ENCODE assay signal across 1 cellular context in genomic region chr1:182029379-182030331, GRCh38.
TF ChIP-seq lines count a peak whose summit lies in the region.

No MANE protein-coding gene starts in this region.

TF ChIP-seq in HepG2, 621 proteins besides CTCF, POLR2A, EP300 and RAD21 (continued from another document and continues in another):
- TF ChIP-seq ZNF512B (CRISPR knock-in tag; IDR thresholded peaks at IDR 0.05; ENCODE audit: borderline replicate concordance) (no peak), ZNF142 (CRISPR knock-in tag; IDR thresholded peaks at IDR 0.05) (peak; percentile 99), CREBL2 (CRISPR knock-in tag; IDR thresholded peaks at IDR 0.05; ENCODE audit: borderline replicate concordance) (no peak), NR0B2 (CRISPR knock-in tag; IDR thresholded peaks at IDR 0.05) (0 out of 2 replicates have a peak, but pooled peaks have one; percentile 29), TAF1 (CRISPR knock-in tag; IDR thresholded peaks at IDR 0.05) (peak; percentile 54), FOXO1 (CRISPR knock-in tag; IDR thresholded peaks at IDR 0.05) (no peak), ZKSCAN5 (CRISPR knock-in tag; IDR thresholded peaks at IDR 0.05) (no peak), ETS1 (CRISPR knock-in tag; IDR thresholded peaks at IDR 0.05) (no peak), E2F2 (CRISPR knock-in tag; IDR thresholded peaks at IDR 0.05; ENCODE audit: borderline replicate concordance) (no peak), ZNF296 (CRISPR knock-in tag; conservative IDR thresholded peaks at IDR 0.05) (no peak), ZNF431 (CRISPR knock-in tag; IDR thresholded peaks at IDR 0.05; ENCODE audit: borderline replicate concordance, low read depth) (no peak), BHLHE40 (IDR thresholded peaks at IDR 0.05; ENCODE audit: low read length) (no peak), JUND (CRISPR knock-in tag; IDR thresholded peaks at IDR 0.05) (no peak), AGO1 (IDR thresholded peaks at IDR 0.05; ENCODE audit: low read depth, low read length, poor library complexity, severe bottlenecking) (no peak), ZNF503 (CRISPR knock-in tag; IDR thresholded peaks at IDR 0.05) (no peak), MLLT10 (CRISPR knock-in tag; IDR thresholded peaks at IDR 0.05) (no peak), ZSCAN22 (CRISPR knock-in tag; IDR thresholded peaks at IDR 0.05) (no peak), ZKSCAN8 (CRISPR knock-in tag; IDR thresholded peaks at IDR 0.05; ENCODE audit: borderline replicate concordance) (no peak), FOXK2 (IDR thresholded peaks at IDR 0.05) (no peak), SRF (IDR thresholded peaks at IDR 0.05; ENCODE audit: low read depth, low read length) (no peak), TCF7L2 (IDR thresholded peaks at IDR 0.05; ENCODE audit: low read depth, low read length) (no peak), PLRG1 (conservative IDR thresholded peaks at IDR 0.05) (no peak), ZNF670 (CRISPR knock-in tag; IDR thresholded peaks at IDR 0.05; ENCODE audit: borderline replicate concordance) (no peak; the same call in 1 of the 2 replicates), ZBTB21 (CRISPR knock-in tag; IDR thresholded peaks at IDR 0.05) (no peak), KLF6 (CRISPR knock-in tag; IDR thresholded peaks at IDR 0.05) (no peak), CREB1 (IDR thresholded peaks at IDR 0.05) (no peak), CREB1 (CRISPR knock-in tag; IDR thresholded peaks at IDR 0.05) (no peak), ZNF746 (CRISPR knock-in tag; IDR thresholded peaks at IDR 0.05) (no peak), ZFP90 (CRISPR knock-in tag; IDR thresholded peaks at IDR 0.05; ENCODE audit: borderline replicate concordance) (0 out of 2 replicates have a peak, but pooled peaks have one; percentile 28), ETV5 (CRISPR knock-in tag; IDR thresholded peaks at IDR 0.05; ENCODE audit: borderline replicate concordance) (no peak; the same call in 1 of the 2 replicates), MED13 (CRISPR knock-in tag; IDR thresholded peaks at IDR 0.05) (no peak), REL (CRISPR knock-in tag; conservative IDR thresholded peaks at IDR 0.05) (no peak), TAF15 (IDR thresholded peaks at IDR 0.05; ENCODE audit: low read depth, low read length, poor library complexity, severe bottlenecking) (no peak), ZNF574 (CRISPR knock-in tag; IDR thresholded peaks at IDR 0.05) (peak; percentile 64), ZNF251 (CRISPR knock-in tag; IDR thresholded peaks at IDR 0.05) (no peak), EED (CRISPR knock-in tag; IDR thresholded peaks at IDR 0.05) (no peak), ZNF598 (CRISPR knock-in tag; IDR thresholded peaks at IDR 0.05; ENCODE audit: borderline replicate concordance) (no peak), ZSCAN12 (CRISPR knock-in tag; IDR thresholded peaks at IDR 0.05) (no peak), NPAS2 (CRISPR knock-in tag; IDR thresholded peaks at IDR 0.05; ENCODE audit: borderline replicate concordance) (no peak), AFF4 (CRISPR knock-in tag; IDR thresholded peaks at IDR 0.05) (no peak), ZNF567 (CRISPR knock-in tag; IDR thresholded peaks at IDR 0.05; ENCODE audit: borderline replicate concordance) (no peak), MTF1 (CRISPR knock-in tag; IDR thresholded peaks at IDR 0.05) (no peak), ZNF543 (CRISPR knock-in tag; IDR thresholded peaks at IDR 0.05) (no peak), SP5 (CRISPR knock-in tag; IDR thresholded peaks at IDR 0.05; ENCODE audit: borderline replicate concordance, low read depth) (no peak; the same call in 1 of the 2 replicates), CENPT (CRISPR knock-in tag; IDR thresholded peaks at IDR 0.05; ENCODE audit: low read depth) (no peak), SP140L (CRISPR knock-in tag; IDR thresholded peaks at IDR 0.05; ENCODE audit: borderline replicate concordance) (no peak), ZNF446 (CRISPR knock-in tag; IDR thresholded peaks at IDR 0.05) (no peak)
